22 cellular contexts compared by ENCODE assay signal in the genomic region with DNA sequence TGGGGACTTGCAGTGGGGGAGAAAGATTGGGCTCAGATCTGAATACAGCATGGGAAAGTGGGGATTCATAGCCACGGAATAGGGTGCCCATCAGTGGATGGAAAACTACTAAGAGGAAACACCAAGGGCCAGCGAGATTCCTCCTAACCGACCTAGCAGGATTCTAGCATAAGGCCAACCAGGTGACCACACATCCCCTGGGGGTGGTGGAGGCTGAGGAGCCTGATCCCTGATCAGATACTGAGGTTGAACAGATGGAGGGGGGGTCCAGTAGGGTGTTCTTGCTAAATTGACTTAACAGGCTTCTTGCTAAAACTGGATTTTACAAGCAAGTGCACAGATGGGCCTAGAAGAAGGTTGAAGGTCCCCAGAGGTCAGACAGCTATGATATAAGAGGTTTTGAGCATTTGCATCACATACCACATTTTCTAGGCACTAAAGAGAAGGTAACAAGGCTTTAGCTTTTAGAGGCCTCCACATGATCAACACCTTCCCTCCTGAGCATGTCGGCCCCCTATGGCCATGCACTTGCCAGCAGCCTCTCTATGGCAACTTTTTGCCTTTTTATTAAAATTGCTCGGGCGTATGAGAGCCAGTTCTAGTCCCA.
"Had no signal": no experiment of that assay in that cellular context is flagged by ENCODE, and none has a peak within 500 bp of the region (broad histone marks: within the 10 kb centered on the region; RNA-seq: fewer than 3 reads in every experiment).

No MANE protein-coding gene starts in this region.

- H3K27ac Mint-ChIP-seq: activated CD4-positive, alpha-beta T cell treated with anti-CD3 and anti-CD28 coated beads, Interleukin-2, amount 10 ng/mL, durations not matched to agents 7 days and 5 days; activated CD8-positive, alpha-beta memory T cell treated with anti-CD3 and anti-CD28 coated beads, Interleukin-2, amount 10 ng/mL, durations not matched to agents 7 days and 5 days; activated CD8-positive, alpha-beta T cell treated with anti-CD3 and anti-CD28 coated beads for 36 hours; memory B cell had no signal

- H3K27me3 ChIP-seq: body of pancreas, cardiac muscle cell, heart right ventricle, neutrophil, ovary, right atrium auricular region, upper lobe of right lung had no signal

- H3K27me3 Mint-ChIP-seq: activated CD4-positive, alpha-beta T cell treated with anti-CD3 and anti-CD28 coated beads, Interleukin-2, amount 10 ng/mL, durations not matched to agents 7 days and 5 days; activated CD8-positive, alpha-beta memory T cell treated with anti-CD3 and anti-CD28 coated beads, Interleukin-2, amount 10 ng/mL, durations not matched to agents 7 days and 5 days; activated CD8-positive, alpha-beta T cell treated with anti-CD3 and anti-CD28 coated beads for 36 hours; memory B cell had no signal

- H3K36me3 ChIP-seq: cardiac muscle cell, heart right ventricle, neutrophil, ovary, right atrium auricular region, thoracic aorta, upper lobe of right lung had no signal

- H3K4me1 Mint-ChIP-seq: activated CD4-positive, alpha-beta T cell treated with anti-CD3 and anti-CD28 coated beads, Interleukin-2, amount 10 ng/mL, durations not matched to agents 7 days and 5 days; activated CD8-positive, alpha-beta memory T cell treated with anti-CD3 and anti-CD28 coated beads, Interleukin-2, amount 10 ng/mL, durations not matched to agents 7 days and 5 days had no signal

- H3K4me3 Mint-ChIP-seq: activated CD4-positive, alpha-beta T cell treated with anti-CD3 and anti-CD28 coated beads, Interleukin-2, amount 10 ng/mL, durations not matched to agents 7 days and 5 days; activated CD8-positive, alpha-beta memory T cell treated with anti-CD3 and anti-CD28 coated beads, Interleukin-2, amount 10 ng/mL, durations not matched to agents 7 days and 5 days; activated CD8-positive, alpha-beta T cell treated with anti-CD3 and anti-CD28 coated beads for 36 hours; memory B cell; nephron had no signal

- H3K4me1 ChIP-seq: body of pancreas, heart right ventricle, psoas muscle, right atrium auricular region, upper lobe of right lung had no signal

- H3K4me3 ChIP-seq: body of pancreas, cardiac muscle cell, heart right ventricle, ovary, psoas muscle, right atrium auricular region, thoracic aorta, upper lobe of right lung had no signal

- DNase-seq: activated CD4-positive, alpha-beta T cell treated with anti-CD3 and anti-CD28 coated beads, Interleukin-2, amount 10 ng/mL, durations not matched to agents 7 days and 5 days; activated CD8-positive, alpha-beta memory T cell treated with anti-CD3 and anti-CD28 coated beads, Interleukin-2, amount 10 ng/mL, durations not matched to agents 7 days and 5 days; activated CD8-positive, alpha-beta T cell treated with anti-CD3 and anti-CD28 coated beads for 36 hours; activated gamma-delta T cell; activated naive CD4-positive, alpha-beta T cell treated with anti-CD3 and anti-CD28 coated beads, Interleukin-2, amount 50 U/mL, for 16 hours; activated T-cell treated with anti-CD3 and anti-CD28 coated beads for 4 hours; anterior cingulate cortex; body of pancreas; cortex of kidney; heart right ventricle; left colon; ovary; psoas muscle; stimulated activated CD4-positive, alpha-beta T cell treated with anti-CD3 and anti-CD28 coated beads, Interleukin-4, amount 100 ng/mL, for 24 hours; stimulated activated naive CD4-positive, alpha-beta T cell treated with Interleukin-2 at 50 U/mL for 16 hours; upper lobe of right lung had no signal

- H3K27ac ChIP-seq: body of pancreas, cardiac muscle cell, heart right ventricle, neutrophil, ovary, psoas muscle, right atrium auricular region, thoracic aorta, upper lobe of right lung had no signal

- H3K9me3 ChIP-seq: body of pancreas, heart right ventricle, neutrophil, ovary, psoas muscle, right atrium auricular region, thoracic aorta, upper lobe of right lung had no signal

- H3K9me3 Mint-ChIP-seq: activated CD8-positive, alpha-beta T cell treated with anti-CD3 and anti-CD28 coated beads for 36 hours; memory B cell; nephron had no signal
